In the genomic region with DNA sequence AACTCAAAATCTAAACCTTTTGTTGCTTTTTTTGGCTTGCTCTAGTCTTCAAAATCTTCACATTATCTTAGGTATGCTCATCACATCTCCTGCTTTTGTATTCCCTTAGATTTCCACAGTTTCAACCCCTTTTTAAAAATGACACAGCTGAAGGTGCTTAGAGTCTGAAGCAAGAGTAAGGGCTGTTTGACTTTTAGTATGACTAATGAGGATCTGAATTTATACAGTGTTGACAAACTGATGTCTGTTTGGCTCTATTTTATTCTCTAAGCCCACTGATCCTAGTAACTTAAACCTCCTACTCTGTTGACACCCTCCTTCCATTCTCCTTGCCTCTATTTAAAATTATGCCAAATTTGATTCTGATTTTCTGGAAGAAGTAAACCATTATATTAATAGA, we compare ENCODE assay signal across 29 cellular contexts.
DNase-seq lines count a peak whose midpoint lies in the region; ATAC-seq and TF ChIP-seq lines count a peak whose summit lies in the region.
"Had no signal": no experiment of that assay in that cellular context is flagged by ENCODE, and none has a peak within 500 bp of the region (broad histone marks: within the 10 kb centered on the region; RNA-seq: fewer than 3 reads in every experiment).

No MANE protein-coding gene starts in this region.

- H3K4me2 ChIP-seq in H9 (ENCODE audit: insufficient read depth, insufficient read length, low read length) (no peak overlapping the region), neural progenitor cell (no peak overlapping the region)
- H3K4me2 ChIP-seq: BLaER1, KMS-11 had no signal

- no peaks in the 10 kb centered on the region for H3F3A ChIP-seq in neural progenitor cell (ENCODE audit: low read depth)

- no peak overlapping the region for H3K56ac ChIP-seq in H9 (ENCODE audit: insufficient read length, low read depth, low read length)

- no peaks in the 10 kb centered on the region for H3K79me1 ChIP-seq in H9 (ENCODE audit: insufficient read depth, low read depth, low read length, poor library complexity, severe bottlenecking)

- H3K23ac ChIP-seq in H9 (ENCODE audit: insufficient read length, low read depth, low read length): no peak overlapping the region

- no peaks in the 10 kb centered on the region for H3K36me3 ChIP-seq in Panc1 (ENCODE audit: control insufficient read depth, insufficient read depth, low read length)
- H3K36me3 ChIP-seq in neural progenitor cell: no peaks in the 10 kb centered on the region
- no peaks in the 10 kb centered on the region for H3K36me3 ChIP-seq in psoas muscle (ENCODE audit: insufficient read depth in 1 of 2, low read depth in 1 of 2)
- H3K36me3 ChIP-seq: BLaER1, SJCRH30 had no signal

- ATAC-seq in Panc1 (no peak), psoas muscle (no peak)
- ATAC-seq: Right ventricle myocardium inferior, SK-N-SH treated with all-trans-retinoic acid at 6 μM for 48 hours, T-helper 17 cell had no signal

- H3K4me1 ChIP-seq in H9 (ENCODE audit: insufficient read depth, low read length): no peaks in the 10 kb centered on the region
- peaks cover 23% of the 10 kb centered on the region for H3K4me1 ChIP-seq in Panc1 (ENCODE audit: control insufficient read depth, insufficient read depth, low read length)
- H3K4me1 ChIP-seq in neural progenitor cell: peaks cover 12% of the 10 kb centered on the region
- no peaks in the 10 kb centered on the region for H3K4me1 ChIP-seq in psoas muscle
- H3K4me1 ChIP-seq: SJCRH30 had no signal

- no peak overlapping the region for H3T11ph ChIP-seq in H9 (ENCODE audit: low read length)

- no peak overlapping the region for H3K9ac ChIP-seq in H9 (ENCODE audit: extremely low read depth, insufficient read length, low read length)
- H3K9ac ChIP-seq in neural progenitor cell: no peak overlapping the region
- H3K9ac ChIP-seq: BLaER1, KMS-11 had no signal

- in situ Hi-C loops in Panc1 (cut with HindIII; ENCODE audit: low pct_unique_long_range_greater_than_20kb, low sequenced_read_pairs): no loop called here

- H2AK5ac ChIP-seq in H9 (ENCODE audit: insufficient read length, low read length): no peak overlapping the region

- no peak overlapping the region for H3K18ac ChIP-seq in H9 (ENCODE audit: insufficient read length, low read depth, low read length)

- H3K4me3 Mint-ChIP-seq in H9 (no peak overlapping the region), neural progenitor cell (no peak overlapping the region)
- H3K4me3 Mint-ChIP-seq: CD4-positive, alpha-beta T cell; HFFc6; IgD-negative memory B cell; T-helper 17 cell had no signal

- no peaks in the 10 kb centered on the region for H3K23me2 ChIP-seq in H9 (ENCODE audit: insufficient read length, low read depth, low read length, poor library complexity, severe bottlenecking)

- no peak overlapping the region for H2BK120ac ChIP-seq in H9 (ENCODE audit: low read depth, low read length, poor library complexity, severe bottlenecking)

- intact Hi-C loops in Panc1 (cut with micrococcal nuclease; ENCODE audit: unreplicated experiment): loop anchor here (5.0 kb wide), 1 partner anchor 112 kb away; no protein-coding TSS in a partner anchor
- intact Hi-C loops in psoas muscle (cut with DNase I): no loop called here

- BruUV-seq in Panc1 (replicated peaks; lab: Mats Ljungman, UMichigan): no TSS peak

- no peak overlapping the region for H2BK12ac ChIP-seq in H9 (ENCODE audit: insufficient read length, low read depth, low read length)

- POLR2A ChIA-PET in Panc1 (lab: Charles Lee): no interaction called here

- no peak overlapping the region for H3K14ac ChIP-seq in H9 (ENCODE audit: insufficient read depth, low read length)

- peak; percentile 31 for DNase-seq in DMS53 (lab: John Stamatoyannopoulos, UW)
- DNase-seq in H9: no peak
- DNase-seq in Panc1 (ENCODE audit: low read depth, low spot score): no peak
- DNase-seq in epithelial cell of esophagus (ENCODE audit: low read depth): peak; percentile 10
- DNase-seq in effector CD4-positive, alpha-beta T cell: no peak
- DNase-seq in neural progenitor cell (ENCODE audit: low spot score): no peak
- DNase-seq in NOMO-1 (lab: John Stamatoyannopoulos, UW; ENCODE audit: unreplicated experiment in 2 of 2): no peak
- DNase-seq in psoas muscle: no peak
- DNase-seq: CD4-positive, alpha-beta T cell; COR-L47; DMS79; EL; GF-D8; H7; HFFc6; MV-4-11; NCI-H1105 treated with DMSO at 0.1 percent for 48 hours; NCI-H146; NCI-H1930; NCI-H446; NCI-H526 treated with DMSO at 0.1 percent for 48 hours; SJCRH30; T-helper 17 cell had no signal

- no peak overlapping the region for H2BK5ac ChIP-seq in H9 (ENCODE audit: insufficient read length, low read length)

- H3K4me1 Mint-ChIP-seq in H9: peaks cover 18 to 21% of the 10 kb centered on the region in 2 experiments
- H3K4me1 Mint-ChIP-seq in neural progenitor cell: peaks cover 16% of the 10 kb centered on the region

- H4K91ac ChIP-seq in H9 (ENCODE audit: insufficient read length, low read depth, low read length): no peak overlapping the region

- no peaks in the 10 kb centered on the region for H3K36me3 Mint-ChIP-seq in H9 (ENCODE audit: insufficient read depth in 1 of 3, low read depth in 3 of 3)
- no peaks in the 10 kb centered on the region for H3K36me3 Mint-ChIP-seq in neural progenitor cell
- H3K36me3 Mint-ChIP-seq: IgD-negative memory B cell had no signal

- H3K27ac ChIP-seq in H9 (ENCODE audit: insufficient read length, low read depth, low read length) (no peak overlapping the region), Panc1 (ENCODE audit: low read length) (peak overlapping the region; percentile 45; the same call in 1 of the 2 replicates), neural progenitor cell (no peak overlapping the region), psoas muscle (no peak overlapping the region)
- H3K27ac ChIP-seq: BLaER1, HL-60, KMS-11, SJCRH30 had no signal

- no peak overlapping the region for H4K5ac ChIP-seq in H9 (ENCODE audit: insufficient read length, low read depth, low read length)

- CTCF ChIA-PET in Panc1 (lab: Charles Lee): interaction anchor here (0.6 kb wide), 1 partner anchor 239 kb away, joined by 4 read pairs; no protein-coding TSS in a partner anchor

- no peak overlapping the region for H4K8ac ChIP-seq in H9 (replicated peaks; ENCODE audit: insufficient read length, low read depth, low read length)

- H3K4me3 ChIP-seq in Panc1 (ENCODE audit: low read depth in 2 of 2, low read length in 2 of 2) (no peak overlapping the region), epithelial cell of esophagus (ENCODE audit: low read length) (no peak overlapping the region), neural progenitor cell (no peak overlapping the region), psoas muscle (no peak overlapping the region)
- H3K4me3 ChIP-seq: BLaER1, SJCRH30 had no signal

- peak overlapping the region in 2 of 3 experiments; percentile 7 to 10; a peak in 1 of 7 replicates for H3K27ac Mint-ChIP-seq in H9
- no peak overlapping the region for H3K27ac Mint-ChIP-seq in neural progenitor cell
- H3K27ac Mint-ChIP-seq: CD4-positive, alpha-beta T cell; HFFc6; IgD-negative memory B cell; T-helper 17 cell had no signal

- H4K20me1 ChIP-seq in H9 (ENCODE audit: control insufficient read depth, insufficient read depth, insufficient read length): no peaks in the 10 kb centered on the region
- H4K20me1 ChIP-seq in neural progenitor cell (ENCODE audit: low read depth): no peaks in the 10 kb centered on the region
- H4K20me1 ChIP-seq: BLaER1 had no signal

- no peak overlapping the region for H3K4ac ChIP-seq in H9 (ENCODE audit: low read depth, low read length)

- no peak for TF ChIP-seq CTCF in H9 (conservative IDR thresholded peaks at IDR 0.05)
- no peak for TF ChIP-seq CTCF in Panc1 (IDR thresholded peaks at IDR 0.05)
- no peak for TF ChIP-seq CTCF in epithelial cell of esophagus (IDR thresholded peaks at IDR 0.05; ENCODE audit: insufficient read depth, low read depth, low read length, missing control alignments)
- TF ChIP-seq CTCF in neural progenitor cell (IDR thresholded peaks at IDR 0.05): no peak
- TF ChIP-seq CTCF in psoas muscle (IDR thresholded peaks at IDR 0.05): no peak

- H3K79me2 ChIP-seq in H9 (ENCODE audit: insufficient read depth, low read length) (no peaks in the 10 kb centered on the region), neural progenitor cell (ENCODE audit: low read depth) (no peaks in the 10 kb centered on the region)

- no peaks in the 10 kb centered on the region for H3K9me3 Mint-ChIP-seq in H9
- no peaks in the 10 kb centered on the region for H3K9me3 Mint-ChIP-seq in neural progenitor cell
- H3K9me3 Mint-ChIP-seq: CD4-positive, alpha-beta T cell; HFFc6; IgD-negative memory B cell had no signal

- H3K27me3 Mint-ChIP-seq in H9 (ENCODE audit: low read depth) (no peaks in the 10 kb centered on the region), neural progenitor cell (ENCODE audit: insufficient read depth, low read depth) (no peaks in the 10 kb centered on the region)
- H3K27me3 Mint-ChIP-seq: CD4-positive, alpha-beta T cell had no signal

- H3K27me3 ChIP-seq in H9 (ENCODE audit: insufficient read depth, low read length): no peaks in the 10 kb centered on the region
- no peaks in the 10 kb centered on the region for H3K27me3 ChIP-seq in Panc1 (ENCODE audit: control insufficient read depth, insufficient read depth, low read length)
- no peaks in the 10 kb centered on the region for H3K27me3 ChIP-seq in neural progenitor cell
- no peaks in the 10 kb centered on the region for H3K27me3 ChIP-seq in psoas muscle (ENCODE audit: insufficient read depth in 3 of 3, low read length in 2 of 3)
- H3K27me3 ChIP-seq: BLaER1, SJCRH30 had no signal

- H2AFZ ChIP-seq in H9 (ENCODE audit: low read length) (no peak overlapping the region), neural progenitor cell (replicated peaks) (no peak overlapping the region)

- no peaks in the 10 kb centered on the region for H3K9me3 ChIP-seq in H9 (ENCODE audit: control insufficient read depth, low read depth, low read length)
- H3K9me3 ChIP-seq in Panc1 (ENCODE audit: control insufficient read depth, insufficient read depth, low read depth, low read length): no peaks in the 10 kb centered on the region
- H3K9me3 ChIP-seq in neural progenitor cell (ENCODE audit: low read depth): no peaks in the 10 kb centered on the region
- no peaks in the 10 kb centered on the region for H3K9me3 ChIP-seq in psoas muscle
- H3K9me3 ChIP-seq: BLaER1, SJCRH30 had no signal

- H2BK15ac ChIP-seq in H9 (ENCODE audit: low read depth, low read length): no peak overlapping the region

- H2BK20ac ChIP-seq in H9 (ENCODE audit: low read depth, low read length, poor library complexity, severe bottlenecking): no peak overlapping the region

Comparison
In these comparisons a context has a peak if more than half of its experiments do, and no peak if none do; other contexts are left out.
1. DNase-seq: peak in DMS53 (single experiment) and epithelial cell of esophagus (single experiment); none in H9 (single experiment), Panc1 (single experiment), effector CD4-positive, alpha-beta T cell (single experiment), neural progenitor cell (single experiment), NOMO-1 (0 of 2) and psoas muscle (0 of 2).